In genomic region chr9:109912082-109912581, GRCh38 we compare ENCODE assay signal across 14 cellular contexts.
DNase-seq lines count a peak whose midpoint lies in the region; ATAC-seq, FAIRE-seq and TF ChIP-seq lines count a peak whose summit lies in the region.
"Had no signal": no experiment of that assay in that cellular context is flagged by ENCODE, and none has a peak within 500 bp of the region (broad histone marks: within the 10 kb centered on the region; RNA-seq: fewer than 3 reads in every experiment).

No MANE protein-coding gene starts in this region.

- BruUV-seq in HepG2 (replicated peaks; lab: Mats Ljungman, UMichigan) = no TSS peak

- H3K27me3 ChIP-seq in liver (ENCODE audit: control insufficient read depth in 4 of 4, insufficient read depth in 4 of 4, low read length in 3 of 4) = no peaks in the 10 kb centered on the region
- peaks cover 0 to 2% of the 10 kb centered on the region in 2 experiments; a peak in 1 of 5 replicates for H3K27me3 ChIP-seq in HepG2 (ENCODE audit: control insufficient read depth in 1 of 2, insufficient read depth in 2 of 2, low read length in 2 of 2)
- H3K27me3 ChIP-seq in lower lobe of right lung (ENCODE audit: low read depth) = no peaks in the 10 kb centered on the region
- H3K27me3 ChIP-seq: BE2C had no signal

- DNase-seq in HepG2 (ENCODE audit: low spot score) (no peak), cardiac fibroblast (ENCODE audit: low read depth in 2 of 2) (peak; percentile 57 to 77), lower lobe of right lung (no peak), NCI-H146 treated with DMSO at 0.1 percent for 48 hours (lab: John Stamatoyannopoulos, UW; ENCODE audit: unreplicated experiment) (no peak), pons (ENCODE audit: low spot score) (no peak)
- DNase-seq: BE2C; NCI-H2171 treated with DMSO at 0.1 percent for 48 hours; stimulated activated CD4-positive, alpha-beta T cell treated with anti-CD3 and anti-CD28 coated beads, Interleukin-2, amount 100 ng/mL, for 24 hours had no signal

- in situ Hi-C loops in HepG2 (cut with HindIII; ENCODE audit: extremely low pct_ligation_motif_present, low pct_unique_long_range_greater_than_20kb) = no loop called here

- TF ChIP-seq CTCF in liver (IDR thresholded peaks at IDR 0.05; ENCODE audit: low read depth, low read length, missing input control) (no peak), HepG2 (CRISPR knock-in tag; IDR thresholded peaks at IDR 0.05) (no peak), cardiac fibroblast (IDR thresholded peaks at IDR 0.05; ENCODE audit: low read depth, low read length) (no peak), lower lobe of right lung (IDR thresholded peaks at IDR 0.05) (no peak)

- H3K9ac ChIP-seq in liver (ENCODE audit: low read depth in 1 of 2, low read length in 2 of 2) (no peak overlapping the region), HepG2 (ENCODE audit: insufficient read depth, low read depth, low read length) (no peak overlapping the region)

- intact Hi-C loops in HepG2 (cut with micrococcal nuclease; ENCODE audit: unreplicated experiment) (no loop called here), lower lobe of right lung (cut with DNase I) (no loop called here)

- POLR2A ChIA-PET in HepG2 (lab: Yijun Ruan, JAX) = no interaction called here

- TF ChIP-seq POLR2A in HepG2 (IDR thresholded peaks at IDR 0.05; ENCODE audit: insufficient read depth in 1 of 2, low read depth in 2 of 2, low read length in 2 of 2) = no peak

- no peak overlapping the region for H3K4me2 ChIP-seq in HepG2 (ENCODE audit: low read depth, low read length)

- no peak for FAIRE-seq in HepG2 (lab: Jason Lieb, UNC)
- FAIRE-seq: frontal cortex, HTR-8/SVneo had no signal

- H3K9me3 ChIP-seq in liver (ENCODE audit: control insufficient read depth in 4 of 4, low read length in 3 of 4) = no peaks in the 10 kb centered on the region
- no peaks in the 10 kb centered on the region for H3K9me3 ChIP-seq in HepG2 (ENCODE audit: low read length)
- H3K9me3 ChIP-seq in lower lobe of right lung = no peaks in the 10 kb centered on the region
- H3K9me3 ChIP-seq: BE2C, thoracic aorta had no signal

- peaks cover 1 to 17% (median 8%) of the 10 kb centered on the region in 4 donors for H3K4me1 ChIP-seq in liver (ENCODE audit: control insufficient read depth in 4 of 4, insufficient read depth in 4 of 4, low read length in 3 of 4)
- peaks cover 18% of the 10 kb centered on the region for H3K4me1 ChIP-seq in HepG2 (ENCODE audit: insufficient read depth, low read length)
- H3K4me1 ChIP-seq in lower lobe of right lung = peaks cover 63% of the 10 kb centered on the region
- H3K4me1 ChIP-seq: BE2C had no signal

- 77% methylated on average over 4 of the region's 4 CpGs for WGBS in liver
- 50% methylated on average over 4 of the region's 4 CpGs for WGBS in HepG2 (ENCODE audit: low lambda C conversion rate)

- H3K36me3 ChIP-seq in liver (ENCODE audit: control insufficient read depth in 4 of 4, insufficient read depth in 3 of 4, low read depth in 1 of 4, low read length in 3 of 4) (peaks cover 0 to 6% (median under 1%) of the 10 kb centered on the region in 4 donors), HepG2 (replicated peaks in 1 of 2; ENCODE audit: control insufficient read depth in 1 of 2, insufficient read depth in 2 of 2, low read length in 2 of 2) (no peaks in the 10 kb centered on the region), lower lobe of right lung (no peaks in the 10 kb centered on the region)
- H3K36me3 ChIP-seq: BE2C, thoracic aorta had no signal

- TF ChIP-seq RAD21 in liver (IDR thresholded peaks at IDR 0.05) = no peak
- no peak for TF ChIP-seq RAD21 in HepG2 (CRISPR knock-in tag; IDR thresholded peaks at IDR 0.05)

- H2AFZ ChIP-seq in HepG2 (ENCODE audit: low read length) = no peak overlapping the region

- H4K20me1 ChIP-seq in HepG2 (ENCODE audit: insufficient read depth, low read length) = no peaks in the 10 kb centered on the region

- no peaks in the 10 kb centered on the region for H3K79me2 ChIP-seq in HepG2 (ENCODE audit: insufficient read depth, low read length)

- ATAC-seq in HepG2 (no peak), lower lobe of right lung (peak; percentile 18 to 45), HG03439 (IDR thresholded peaks at IDR 0.05; ENCODE audit: unreplicated experiment) (no peak), esophagus mucosa (no peak)

- H3K4me3 ChIP-seq in liver (ENCODE audit: low read depth in 1 of 3, low read length in 3 of 3) = no peak overlapping the region
- H3K4me3 ChIP-seq in HepG2 (replicated peaks in 1 of 3; ENCODE audit: insufficient read depth in 1 of 3, low read depth in 2 of 3, low read length in 3 of 3) = no peak overlapping the region
- no peak overlapping the region for H3K4me3 ChIP-seq in cardiac fibroblast (replicated peaks in 1 of 2; ENCODE audit: low read depth in 2 of 2, low read length in 2 of 2)
- H3K4me3 ChIP-seq in lower lobe of right lung = no peak overlapping the region
- H3K4me3 ChIP-seq: thoracic aorta had no signal

- H3K27ac ChIP-seq in liver (ENCODE audit: low read depth in 1 of 2, low read length in 2 of 2) (peak overlapping the region; percentile 73), HepG2 (ENCODE audit: extremely low read length, insufficient read depth, low read length) (no peak overlapping the region), lower lobe of right lung (peak overlapping the region; percentile 79)

- TF ChIP-seq EP300 in HepG2 (IDR thresholded peaks at IDR 0.05; ENCODE audit: low read depth in 2 of 2, low read length in 2 of 2) (no peak), HepG2 (CRISPR knock-in tag; IDR thresholded peaks at IDR 0.05; ENCODE audit: borderline replicate concordance) (no peak)

- CTCF ChIA-PET in HepG2 (lab: Yijun Ruan, JAX; ENCODE audit: low intra/inter-chr PET ratio, low total read pairs) = no interaction called here

TF ChIP-seq in liver, 16 proteins besides CTCF, POLR2A, EP300 and RAD21:
- TF ChIP-seq NR2F2 (IDR thresholded peaks at IDR 0.05) (peak; percentile 68), MAX (IDR thresholded peaks at IDR 0.05) (no peak)
TF ChIP-seq in liver: peak in this region for 1.

TF ChIP-seq in HepG2, 621 proteins besides CTCF, POLR2A, EP300 and RAD21 (continues in another document):
- no peak for TF ChIP-seq ATF2 (CRISPR knock-in tag; IDR thresholded peaks at IDR 0.05)
- no peak for TF ChIP-seq ZNF768 (CRISPR knock-in tag; IDR thresholded peaks at IDR 0.05)
- TF ChIP-seq ZFP91 (CRISPR knock-in tag; IDR thresholded peaks at IDR 0.05; ENCODE audit: borderline replicate concordance) = no peak
- TF ChIP-seq GPBP1L1 (CRISPR knock-in tag; IDR thresholded peaks at IDR 0.05) = no peak
- TF ChIP-seq ZNF75D (CRISPR knock-in tag; IDR thresholded peaks at IDR 0.05; ENCODE audit: borderline replicate concordance) = no peak
- TF ChIP-seq ZNF761 (CRISPR knock-in tag; conservative IDR thresholded peaks at IDR 0.05) = no peak
- TF ChIP-seq PRMT3 (CRISPR knock-in tag; IDR thresholded peaks at IDR 0.05; ENCODE audit: borderline replicate concordance, low read depth) = no peak
- TF ChIP-seq ELK4 (CRISPR knock-in tag; IDR thresholded peaks at IDR 0.05; ENCODE audit: borderline replicate concordance) = no peak
- TF ChIP-seq ZNF766 (CRISPR knock-in tag; IDR thresholded peaks at IDR 0.05; ENCODE audit: borderline replicate concordance) = no peak
- no peak for TF ChIP-seq PAF1 (CRISPR knock-in tag; IDR thresholded peaks at IDR 0.05)

Comparison
In these comparisons a context has a peak if more than half of its experiments do, and no peak if none do; other contexts are left out.
1. ATAC-seq: peak in lower lobe of right lung (2 of 2); none in HepG2 (single experiment), HG03439 (single experiment) and esophagus mucosa (single experiment).
2. DNase-seq: peak in cardiac fibroblast (2 of 2); none in HepG2 (single experiment), lower lobe of right lung (single experiment), NCI-H146 treated with DMSO at 0.1 percent for 48 hours (single experiment) and pons (single experiment).